ENCODE assay signal across 8 cellular contexts in genomic region chr2:180979086-180979934, GRCh38. TPM values are rescaled to one million over a fixed set of nuclear protein-coding genes. Genes with fewer than 3 reads are reported as not detected.
DNase-seq lines count a peak whose midpoint lies in the region; ATAC-seq and TF ChIP-seq lines count a peak whose summit lies in the region.

No MANE protein-coding gene starts in this region.

- H3K4me3 ChIP-seq in SU-DHL-6 (ENCODE audit: insufficient read depth, low read length, poor library complexity, severe bottlenecking), result peak overlapping the region; percentile 51
- peak overlapping the region; percentile 42 for H3K4me3 ChIP-seq in epithelial cell of esophagus (ENCODE audit: low read length)
- no peak overlapping the region for H3K4me3 ChIP-seq in neuron (ENCODE audit: low read length)

- no peak for ATAC-seq in GM18868 (IDR thresholded peaks at IDR 0.05; ENCODE audit: unreplicated experiment)

- H4K20me1 ChIP-seq in SU-DHL-6 (ENCODE audit: low read depth, low read length), result no peaks in the 10 kb centered on the region

- TF ChIP-seq CTCF in SU-DHL-6 (IDR thresholded peaks at IDR 0.05; ENCODE audit: insufficient read depth, low read length, poor library complexity, severe bottlenecking), result no peak
- no peak for TF ChIP-seq CTCF in epithelial cell of esophagus (IDR thresholded peaks at IDR 0.05; ENCODE audit: insufficient read depth, low read depth, low read length, missing control alignments)

- no peak overlapping the region for H3K27ac ChIP-seq in SU-DHL-6 (ENCODE audit: low read depth, low read length)

- DNase-seq in H4 (ENCODE audit: low spot score) (peak; percentile 39), epithelial cell of esophagus (ENCODE audit: low read depth) (peak; percentile 47), ureter (ENCODE audit: low spot score) (no peak), NCI-H69 (lab: John Stamatoyannopoulos, UW) (no peak), AML-193 (lab: John Stamatoyannopoulos, UW) (no peak)

- H3K9me2 ChIP-seq in SU-DHL-6 (replicated peaks; ENCODE audit: insufficient read depth, low read length), result no peaks in the 10 kb centered on the region

- H3K36me3 ChIP-seq in SU-DHL-6 (ENCODE audit: low read length) (peaks cover 19% of the 10 kb centered on the region), neuron (ENCODE audit: insufficient read depth, low read length) (no peaks in the 10 kb centered on the region)

- H3K27me3 ChIP-seq in SU-DHL-6 (ENCODE audit: low read length), result no peaks in the 10 kb centered on the region
- H3K27me3 ChIP-seq in neuron (ENCODE audit: insufficient read depth, low read length), result no peaks in the 10 kb centered on the region

- H2AFZ ChIP-seq in SU-DHL-6 (ENCODE audit: low read depth, low read length, severe bottlenecking), result peak overlapping the region; percentile 93
- H2AFZ ChIP-seq in neuron (ENCODE audit: low read depth, low read length), result peak overlapping the region; percentile 6

- no peaks in the 10 kb centered on the region for H3K9me3 ChIP-seq in SU-DHL-6 (ENCODE audit: insufficient read depth, low read length)
- no peaks in the 10 kb centered on the region for H3K9me3 ChIP-seq in neuron (ENCODE audit: low read length)

- H3K4me1 ChIP-seq in neuron (ENCODE audit: insufficient read depth, low read length), result peaks cover 25% of the 10 kb centered on the region

- peaks cover 9% of the 10 kb centered on the region; the same call in 1 of the 2 replicates for H3K79me2 ChIP-seq in SU-DHL-6 (ENCODE audit: insufficient read depth, low read length)

- H3F3A ChIP-seq in SU-DHL-6 (ENCODE audit: insufficient read depth), result peaks cover 29% of the 10 kb centered on the region

- peak overlapping the region; percentile 71 for H3K4me2 ChIP-seq in SU-DHL-6 (ENCODE audit: low read depth, low read length, poor library complexity, severe bottlenecking)

- peak overlapping the region; percentile 63 for H3K9ac ChIP-seq in SU-DHL-6 (ENCODE audit: low read length)

RNA-seq across cellular contexts. Expression of gene UBE2E3, which starts 1.1 kb away (rescaled TPM):
- 136 and 197 TPM in 2 replicates for total RNA-seq in H4 (2014; rRNA removed; shearing (Covaris generic))
- 91.4 TPM for total RNA-seq in ureter

Comparison
In these comparisons a context has a peak if more than half of its experiments do, and no peak if none do; other contexts are left out.
1. DNase-seq: peak in H4 (single experiment) and epithelial cell of esophagus (single experiment); none in ureter (single experiment), NCI-H69 (single experiment) and AML-193 (0 of 2).